In the genomic region with DNA sequence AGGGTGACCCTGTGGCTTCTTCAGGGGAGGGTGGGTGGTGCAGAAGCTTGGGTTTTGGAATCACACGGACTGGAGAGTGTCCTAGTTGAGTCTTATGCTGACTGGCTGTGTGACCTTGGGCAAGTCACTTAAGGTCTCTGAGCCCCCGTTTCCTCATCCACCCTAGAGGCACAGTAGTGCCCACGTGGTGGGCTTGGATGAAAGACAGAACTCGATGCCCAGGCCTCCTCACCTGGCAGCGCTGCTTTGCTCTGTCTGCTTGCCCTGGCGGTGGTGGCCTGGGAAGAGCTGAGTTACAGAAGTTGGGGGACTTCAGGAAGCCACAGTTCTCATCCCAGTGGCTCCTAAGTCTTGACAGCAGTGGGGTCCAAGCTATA, we compare ENCODE assay signal across 22 cellular contexts.
DNase-seq lines count a peak whose midpoint lies in the region; ATAC-seq and TF ChIP-seq lines count a peak whose summit lies in the region.
"Had no signal": no experiment of that assay in that cellular context is flagged by ENCODE, and none has a peak within 500 bp of the region (broad histone marks: within the 10 kb centered on the region; RNA-seq: fewer than 3 reads in every experiment).

No MANE protein-coding gene starts in this region.

- no peaks in the 10 kb centered on the region for H3K9me2 ChIP-seq in SK-N-SH

- H3K4me2 ChIP-seq in SK-N-SH, result no peak overlapping the region

- peak overlapping the region; percentile 86 for H3K27ac Mint-ChIP-seq in dendritic cell treated with granulocyte-macrophage colony-stimulating factor and Interleukin-4, amounts not matched to agents 40 ng/mL and 50 ng/mL, for 4 days
- no peak overlapping the region for H3K27ac Mint-ChIP-seq in neural crest cell (ENCODE audit: unreplicated experiment)

- no peak for TF ChIP-seq POLR2A in prostate gland (IDR thresholded peaks at IDR 0.05)

- H3K4me1 ChIP-seq in SK-N-SH (ENCODE audit: control insufficient read depth in 1 of 2, insufficient read depth in 2 of 2, low read depth in 1 of 2, low read length in 1 of 2) (peaks cover 0 to 14% of the 10 kb centered on the region in 2 experiments; a peak in 1 of 4 replicates), prostate gland (replicated peaks) (peaks cover 16% of the 10 kb centered on the region)
- H3K4me1 ChIP-seq: SJCRH30 had no signal

- DNase-seq in SK-N-SH, result peak; percentile 4
- DNase-seq in neural crest cell (ENCODE audit: low read depth, low spot score), result no peak
- no peak for DNase-seq in NOMO-1 treated with DMSO at 0.1 percent for 48 hours (lab: John Stamatoyannopoulos, UW; ENCODE audit: unreplicated experiment)
- no peak for DNase-seq in HuH-7.5 (ENCODE audit: low spot score)
- DNase-seq in NCI-H2029 (lab: John Stamatoyannopoulos, UW), result no peak
- DNase-seq in prostate gland (ENCODE audit: low spot score), result no peak
- DNase-seq: AML-193; CD8-positive, alpha-beta memory T cell; EL; GF-D8; KG1; NCI-H1092; NCI-H1436; NCI-H187 treated with DMSO at 0.1 percent for 48 hours; NCI-H2227 treated with DMSO at 0.1 percent for 48 hours; NCI-H510A; NCI-H748 treated with DMSO at 0.1 percent for 48 hours; SJCRH30 had no signal

- H3K4me3 Mint-ChIP-seq in dendritic cell treated with granulocyte-macrophage colony-stimulating factor and Interleukin-4, amounts not matched to agents 40 ng/mL and 50 ng/mL, for 4 days, result no peak overlapping the region
- H3K4me3 Mint-ChIP-seq in neural crest cell, result peak overlapping the region; percentile 41
- H3K4me3 Mint-ChIP-seq: CD8-positive, alpha-beta memory T cell had no signal

- no peaks in the 10 kb centered on the region for H3K27me3 ChIP-seq in SK-N-SH (ENCODE audit: insufficient read depth)
- peaks cover 4% of the 10 kb centered on the region for H3K27me3 ChIP-seq in prostate gland (replicated peaks; ENCODE audit: insufficient read depth)

- TF ChIP-seq CTCF in SK-N-SH (IDR thresholded peaks at IDR 0.05) (no peak), neural crest cell (conservative IDR thresholded peaks at IDR 0.05) (no peak), prostate gland (IDR thresholded peaks at IDR 0.05) (no peak)

- H2AFZ ChIP-seq in SK-N-SH (ENCODE audit: low read depth), result no peak overlapping the region

- intact Hi-C loops in dendritic cell treated with granulocyte-macrophage colony-stimulating factor and Interleukin-4, amounts not matched to agents 40 ng/mL and 50 ng/mL, for 4 days (cut with micrococcal nuclease), result no loop called here
- intact Hi-C loops in prostate gland (cut with DNase I), result no loop called here

- peaks cover 80% of the 10 kb centered on the region for H3K4me1 Mint-ChIP-seq in dendritic cell treated with granulocyte-macrophage colony-stimulating factor and Interleukin-4, amounts not matched to agents 40 ng/mL and 50 ng/mL, for 4 days (ENCODE audit: low read depth)
- peaks cover 23% of the 10 kb centered on the region for H3K4me1 Mint-ChIP-seq in neural crest cell

- CTCF ChIA-PET in SK-N-SH (lab: Yijun Ruan, JAX), result interaction anchor here (0.9 kb wide), 1 partner anchor 176 kb away, joined by 3 read pairs; no protein-coding TSS in a partner anchor

- 95% methylated on average over 6 of the region's 6 CpGs for WGBS in SK-N-SH (ENCODE audit: low lambda C conversion rate)
- 71% methylated on average over 6 of the region's 6 CpGs for WGBS in prostate gland

- no peaks in the 10 kb centered on the region for H3K36me3 ChIP-seq in SK-N-SH (replicated peaks in 1 of 2; ENCODE audit: control insufficient read depth in 1 of 2, insufficient read depth in 2 of 2, low read length in 1 of 2)
- no peaks in the 10 kb centered on the region for H3K36me3 ChIP-seq in prostate gland
- H3K36me3 ChIP-seq: SJCRH30 had no signal

- H3K9ac ChIP-seq in SK-N-SH, result no peak overlapping the region

- ATAC-seq in SK-N-SH treated with all-trans-retinoic acid at 6 μM for 48 hours, result no peak

- H3K9me3 ChIP-seq in SK-N-SH (no peaks in the 10 kb centered on the region), prostate gland (no peaks in the 10 kb centered on the region)
- H3K9me3 ChIP-seq: SJCRH30 had no signal

- H3K4me3 ChIP-seq in SK-N-SH (ENCODE audit: low read depth in 2 of 2, low read length in 1 of 2) (no peak overlapping the region), prostate gland (no peak overlapping the region)
- H3K4me3 ChIP-seq: SJCRH30 had no signal

- H3F3A ChIP-seq in SK-N-SH (replicated peaks; ENCODE audit: insufficient read depth), result no peaks in the 10 kb centered on the region

- H3K9me3 Mint-ChIP-seq in dendritic cell treated with granulocyte-macrophage colony-stimulating factor and Interleukin-4, amounts not matched to agents 40 ng/mL and 50 ng/mL, for 4 days, result no peaks in the 10 kb centered on the region
- H3K9me3 Mint-ChIP-seq in neural crest cell, result no peaks in the 10 kb centered on the region
- H3K9me3 Mint-ChIP-seq: CD8-positive, alpha-beta memory T cell had no signal

- TF ChIP-seq EP300 in SK-N-SH (IDR thresholded peaks at IDR 0.05; ENCODE audit: borderline replicate concordance in 1 of 2, low read depth in 1 of 2, low read length in 1 of 2), result no peak

- H3K27ac ChIP-seq in SK-N-SH (ENCODE audit: low read depth in 2 of 2, low read length in 1 of 2) (no peak overlapping the region), prostate gland (no peak overlapping the region)
- H3K27ac ChIP-seq: 22Rv1, C4-2B, SJCRH30 had no signal

- no peaks in the 10 kb centered on the region for H3K36me3 Mint-ChIP-seq in dendritic cell treated with granulocyte-macrophage colony-stimulating factor and Interleukin-4, amounts not matched to agents 40 ng/mL and 50 ng/mL, for 4 days (ENCODE audit: low read depth)
- H3K36me3 Mint-ChIP-seq in neural crest cell (ENCODE audit: low read depth), result no peaks in the 10 kb centered on the region
- H3K36me3 Mint-ChIP-seq: CD8-positive, alpha-beta memory T cell had no signal

- H4K20me1 ChIP-seq in SK-N-SH (ENCODE audit: insufficient read depth), result no peaks in the 10 kb centered on the region

- POLR2A ChIA-PET in SK-N-SH (lab: Yijun Ruan, JAX), result no interaction called here

- no peak for TF ChIP-seq RAD21 in SK-N-SH (IDR thresholded peaks at IDR 0.05; ENCODE audit: low read length)

- H3K79me2 ChIP-seq in SK-N-SH (ENCODE audit: insufficient read depth), result no peaks in the 10 kb centered on the region

- no peaks in the 10 kb centered on the region for H3K27me3 Mint-ChIP-seq in dendritic cell treated with granulocyte-macrophage colony-stimulating factor and Interleukin-4, amounts not matched to agents 40 ng/mL and 50 ng/mL, for 4 days
- H3K27me3 Mint-ChIP-seq in neural crest cell (ENCODE audit: low read depth), result no peaks in the 10 kb centered on the region

TF ChIP-seq in SK-N-SH, 30 proteins besides CTCF, POLR2A, EP300 and RAD21:
- TF ChIP-seq TEAD4 (IDR thresholded peaks at IDR 0.05; ENCODE audit: borderline replicate concordance, insufficient read depth) (no peak), EZH2phosphoT487 (IDR thresholded peaks at IDR 0.05; ENCODE audit: borderline replicate concordance, low read depth) (no peak), FOXM1 (IDR thresholded peaks at IDR 0.05; ENCODE audit: low read depth) (no peak), TAF1 (IDR thresholded peaks at IDR 0.05; ENCODE audit: borderline replicate concordance, low read depth, low read length) (no peak), ELF1 (IDR thresholded peaks at IDR 0.05) (no peak), FOSL2 (IDR thresholded peaks at IDR 0.05; ENCODE audit: borderline replicate concordance, low read depth) (no peak), MEF2A (IDR thresholded peaks at IDR 0.05; ENCODE audit: borderline replicate concordance, low read depth) (no peak), SIN3A (IDR thresholded peaks at IDR 0.05; ENCODE audit: borderline replicate concordance, low read depth, low read length) (no peak), NFIC (IDR thresholded peaks at IDR 0.05; ENCODE audit: borderline replicate concordance) (no peak)
- TF ChIP-seq, protein P1, sequence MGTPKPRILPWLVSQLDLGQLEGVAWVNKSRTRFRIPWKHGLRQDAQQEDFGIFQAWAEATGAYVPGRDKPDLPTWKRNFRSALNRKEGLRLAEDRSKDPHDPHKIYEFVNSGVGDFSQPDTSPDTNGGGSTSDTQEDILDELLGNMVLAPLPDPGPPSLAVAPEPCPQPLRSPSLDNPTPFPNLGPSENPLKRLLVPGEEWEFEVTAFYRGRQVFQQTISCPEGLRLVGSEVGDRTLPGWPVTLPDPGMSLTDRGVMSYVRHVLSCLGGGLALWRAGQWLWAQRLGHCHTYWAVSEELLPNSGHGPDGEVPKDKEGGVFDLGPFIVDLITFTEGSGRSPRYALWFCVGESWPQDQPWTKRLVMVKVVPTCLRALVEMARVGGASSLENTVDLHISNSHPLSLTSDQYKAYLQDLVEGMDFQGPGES (IDR thresholded peaks at IDR 0.05; ENCODE audit: low read depth, low read length), result no peak
TF ChIP-seq in SK-N-SH: peak in this region for 0.

TF ChIP-seq in SK-N-SH treated with all-trans-retinoic acid at 6 μM for 48 hours, 23 proteins besides CTCF, POLR2A, EP300 and RAD21 (continues in another document):
- no peak for TF ChIP-seq ZC3H10 (CRISPR knock-in tag; IDR thresholded peaks at IDR 0.05)
- TF ChIP-seq, protein P2, sequence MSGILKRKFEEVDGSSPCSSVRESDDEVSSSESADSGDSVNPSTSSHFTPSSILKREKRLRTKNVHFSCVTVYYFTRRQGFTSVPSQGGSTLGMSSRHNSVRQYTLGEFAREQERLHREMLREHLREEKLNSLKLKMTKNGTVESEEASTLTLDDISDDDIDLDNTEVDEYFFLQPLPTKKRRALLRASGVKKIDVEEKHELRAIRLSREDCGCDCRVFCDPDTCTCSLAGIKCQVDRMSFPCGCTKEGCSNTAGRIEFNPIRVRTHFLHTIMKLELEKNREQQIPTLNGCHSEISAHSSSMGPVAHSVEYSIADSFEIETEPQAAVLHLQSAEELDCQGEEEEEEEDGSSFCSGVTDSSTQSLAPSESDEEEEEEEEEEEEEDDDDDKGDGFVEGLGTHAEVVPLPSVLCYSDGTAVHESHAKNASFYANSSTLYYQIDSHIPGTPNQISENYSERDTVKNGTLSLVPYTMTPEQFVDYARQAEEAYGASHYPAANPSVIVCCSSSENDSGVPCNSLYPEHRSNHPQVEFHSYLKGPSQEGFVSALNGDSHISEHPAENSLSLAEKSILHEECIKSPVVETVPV (CRISPR knock-in tag; IDR thresholded peaks at IDR 0.05), result no peak
- TF ChIP-seq, protein P3, sequence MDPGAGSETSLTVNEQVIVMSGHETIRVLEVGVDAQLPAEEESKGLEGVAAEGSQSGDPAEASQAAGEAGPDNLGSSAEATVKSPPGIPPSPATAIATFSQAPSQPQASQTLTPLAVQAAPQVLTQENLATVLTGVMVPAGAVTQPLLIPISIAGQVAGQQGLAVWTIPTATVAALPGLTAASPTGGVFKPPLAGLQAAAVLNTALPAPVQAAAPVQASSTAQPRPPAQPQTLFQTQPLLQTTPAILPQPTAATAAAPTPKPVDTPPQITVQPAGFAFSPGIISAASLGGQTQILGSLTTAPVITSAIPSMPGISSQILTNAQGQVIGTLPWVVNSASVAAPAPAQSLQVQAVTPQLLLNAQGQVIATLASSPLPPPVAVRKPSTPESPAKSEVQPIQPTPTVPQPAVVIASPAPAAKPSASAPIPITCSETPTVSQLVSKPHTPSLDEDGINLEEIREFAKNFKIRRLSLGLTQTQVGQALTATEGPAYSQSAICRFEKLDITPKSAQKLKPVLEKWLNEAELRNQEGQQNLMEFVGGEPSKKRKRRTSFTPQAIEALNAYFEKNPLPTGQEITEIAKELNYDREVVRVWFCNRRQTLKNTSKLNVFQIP (CRISPR knock-in tag; IDR thresholded peaks at IDR 0.05; ENCODE audit: borderline replicate concordance, low read depth), result no peak
